Comparison of ENCODE assay signal across 9 cellular contexts in genomic region chr10:4121531-4122380, GRCh38.
A peak's percentile ranks its signal among the peaks of the same experiment; 100 is the strongest.
DNase-seq lines count a peak whose midpoint lies in the region; ATAC-seq, FAIRE-seq and TF ChIP-seq lines count a peak whose summit lies in the region.
"Had no signal": no experiment of that assay in that cellular context is flagged by ENCODE, and none has a peak within 500 bp of the region (broad histone marks: within the 10 kb centered on the region; RNA-seq: fewer than 3 reads in every experiment).

No MANE protein-coding gene starts in this region.

- ATAC-seq in right lobe of liver, result peak; percentile 49 to 61 (median 56)
- no peak for ATAC-seq in HepG2
- ATAC-seq in HG02973 (IDR thresholded peaks at IDR 0.05; ENCODE audit: unreplicated experiment), result peak; percentile 64
- ATAC-seq in HG03342 (IDR thresholded peaks at IDR 0.05; ENCODE audit: unreplicated experiment), result no peak

- TF ChIP-seq EP300 in HepG2 (IDR thresholded peaks at IDR 0.05; ENCODE audit: low read depth in 2 of 2, low read length in 2 of 2) (no peak), HepG2 (CRISPR knock-in tag; IDR thresholded peaks at IDR 0.05; ENCODE audit: borderline replicate concordance) (no peak), transverse colon (IDR thresholded peaks at IDR 0.05; ENCODE audit: low read depth) (no peak)

- peaks cover 16% of the 10 kb centered on the region for H3K4me1 Mint-ChIP-seq in activated T-helper 2 cell treated with anti-CD3 and anti-CD28 coated beads, Interferon-gamma antibody, Interleukin-2, Interleukin-4, amounts not matched to agents 10 μg/mL and 5 μg/mL and 100 μg/mL, durations not matched to agents 14 hours and 24 hours and 36 hours (ENCODE audit: low read depth)

- TF ChIP-seq RAD21 in HepG2 (CRISPR knock-in tag; IDR thresholded peaks at IDR 0.05), result no peak

- H3K27me3 ChIP-seq in right lobe of liver, result no peaks in the 10 kb centered on the region
- H3K27me3 ChIP-seq in HepG2 (ENCODE audit: control insufficient read depth in 1 of 2, insufficient read depth in 2 of 2, low read length in 2 of 2), result no peaks in the 10 kb centered on the region
- no peaks in the 10 kb centered on the region for H3K27me3 ChIP-seq in transverse colon

- CTCF ChIA-PET in HepG2 (lab: Yijun Ruan, JAX; ENCODE audit: low intra/inter-chr PET ratio, low total read pairs), result no interaction called here

- peak overlapping the region; percentile 16 for H3K27ac Mint-ChIP-seq in activated T-helper 2 cell treated with anti-CD3 and anti-CD28 coated beads, Interferon-gamma antibody, Interleukin-2, Interleukin-4, amounts not matched to agents 10 μg/mL and 5 μg/mL and 100 μg/mL, durations not matched to agents 14 hours and 24 hours and 36 hours

- WGBS in right lobe of liver (ENCODE audit: insufficient coverage, low coverage, low lambda C conversion rate, missing lambda C conversion rate), result 41% methylated on average over 14 of the region's 14 CpGs
- whole genome bisulfite sequencing in HepG2 (ENCODE audit: low lambda C conversion rate), result 50% methylated on average over 13 of the region's 14 CpGs
- 52 to 57% methylated on average over 12 to 14 of the region's 14 CpGs for WGBS in transverse colon (ENCODE audit: low coverage in 1 of 2), 2 donors

- POLR2A ChIA-PET in HepG2 (lab: Yijun Ruan, JAX), result no interaction called here

- BruUV-seq in HepG2 (replicated peaks; lab: Mats Ljungman, UMichigan), result no TSS peak

- H3K27ac ChIP-seq in right lobe of liver (peak overlapping the region in 2 of 3 donors; percentile 29 to 53), HepG2 (ENCODE audit: extremely low read length, insufficient read depth, low read length) (no peak overlapping the region), transverse colon (peak overlapping the region; percentile 16 to 42 (median 28))
- H3K27ac ChIP-seq: C4-2B had no signal

- no peak for FAIRE-seq in HepG2 (lab: Jason Lieb, UNC)

- no peaks in the 10 kb centered on the region for H3K79me2 ChIP-seq in HepG2 (ENCODE audit: insufficient read depth, low read length)

- peaks cover 12% of the 10 kb centered on the region for H3K36me3 Mint-ChIP-seq in activated T-helper 2 cell treated with anti-CD3 and anti-CD28 coated beads, Interferon-gamma antibody, Interleukin-2, Interleukin-4, amounts not matched to agents 10 μg/mL and 5 μg/mL and 100 μg/mL, durations not matched to agents 14 hours and 24 hours and 36 hours (ENCODE audit: low read depth)

- H3K9me3 Mint-ChIP-seq in activated T-helper 2 cell treated with anti-CD3 and anti-CD28 coated beads, Interferon-gamma antibody, Interleukin-2, Interleukin-4, amounts not matched to agents 10 μg/mL and 5 μg/mL and 100 μg/mL, durations not matched to agents 14 hours and 24 hours and 36 hours, result peaks cover 24% of the 10 kb centered on the region

- H3K9me3 ChIP-seq in right lobe of liver (peaks cover 0 to 3% (median 0%) of the 10 kb centered on the region in 4 donors), HepG2 (ENCODE audit: low read length) (peaks cover 12% of the 10 kb centered on the region), transverse colon (peaks cover 0 to 4% of the 10 kb centered on the region in 2 donors)

- no peak overlapping the region for H3K9ac ChIP-seq in HepG2 (ENCODE audit: insufficient read depth, low read depth, low read length)

- DNase-seq in right lobe of liver, result no peak
- no peak for DNase-seq in HepG2 (ENCODE audit: low spot score)
- DNase-seq in activated T-helper 2 cell treated with anti-CD3 and anti-CD28 coated beads, Interferon-gamma antibody, Interleukin-2, Interleukin-4, amounts not matched to agents 10 μg/mL and 5 μg/mL and 100 μg/mL, durations not matched to agents 14 hours and 24 hours and 36 hours (ENCODE audit: low spot score), result no peak
- DNase-seq in transverse colon, result peak; percentile 32
- DNase-seq in KBM-7, result no peak
- no peak for DNase-seq in NCI-H2227 (lab: John Stamatoyannopoulos, UW; ENCODE audit: unreplicated experiment)

- intact Hi-C loops in right lobe of liver (cut with DNase I) (no loop called here), HepG2 (cut with micrococcal nuclease; ENCODE audit: unreplicated experiment) (no loop called here), transverse colon (cut with DNase I; ENCODE audit: low total_unique reads) (no loop called here)
- intact Hi-C loops in activated T-helper 2 cell treated with anti-CD3 and anti-CD28 coated beads, Interferon-gamma antibody, Interleukin-2, Interleukin-4, amounts not matched to agents 10 μg/mL and 5 μg/mL and 100 μg/mL, durations not matched to agents 14 hours and 24 hours and 36 hours (cut with micrococcal nuclease), result no loop called here

- H3K36me3 ChIP-seq in right lobe of liver (no peaks in the 10 kb centered on the region), HepG2 (replicated peaks in 1 of 2; ENCODE audit: control insufficient read depth in 1 of 2, insufficient read depth in 2 of 2, low read length in 2 of 2) (no peaks in the 10 kb centered on the region), transverse colon (no peaks in the 10 kb centered on the region)

- no peaks in the 10 kb centered on the region for H4K20me1 ChIP-seq in HepG2 (ENCODE audit: insufficient read depth, low read length)

- no peak overlapping the region for H3K4me3 Mint-ChIP-seq in activated T-helper 2 cell treated with anti-CD3 and anti-CD28 coated beads, Interferon-gamma antibody, Interleukin-2, Interleukin-4, amounts not matched to agents 10 μg/mL and 5 μg/mL and 100 μg/mL, durations not matched to agents 14 hours and 24 hours and 36 hours (ENCODE audit: low read depth)

- H3K4me2 ChIP-seq in HepG2 (ENCODE audit: low read depth, low read length), result no peak overlapping the region

- peak overlapping the region in 1 of 3 donors; percentile 19 for H3K4me3 ChIP-seq in right lobe of liver
- no peak overlapping the region for H3K4me3 ChIP-seq in HepG2 (replicated peaks in 1 of 3; ENCODE audit: insufficient read depth in 1 of 3, low read depth in 2 of 3, low read length in 3 of 3)
- H3K4me3 ChIP-seq in transverse colon, result no peak overlapping the region

- peak; percentile 38 for TF ChIP-seq POLR2A in right lobe of liver (IDR thresholded peaks at IDR 0.05)
- TF ChIP-seq POLR2A in HepG2 (IDR thresholded peaks at IDR 0.05; ENCODE audit: insufficient read depth in 1 of 2, low read depth in 2 of 2, low read length in 2 of 2), result no peak
- TF ChIP-seq POLR2A in transverse colon (IDR thresholded peaks at IDR 0.05), result peak; percentile 34

- TF ChIP-seq CTCF in right lobe of liver (IDR thresholded peaks at IDR 0.05) (no peak), HepG2 (CRISPR knock-in tag; IDR thresholded peaks at IDR 0.05) (no peak), transverse colon (IDR thresholded peaks at IDR 0.05) (no peak)

- no peak overlapping the region for H2AFZ ChIP-seq in HepG2 (ENCODE audit: low read length)

- no peaks in the 10 kb centered on the region for H3K4me1 ChIP-seq in right lobe of liver
- H3K4me1 ChIP-seq in HepG2 (ENCODE audit: insufficient read depth, low read length), result no peaks in the 10 kb centered on the region
- H3K4me1 ChIP-seq in transverse colon, result peaks cover 0 to 5% (median 0%) of the 10 kb centered on the region in 4 donors

- in situ Hi-C loops in HepG2 (cut with HindIII; ENCODE audit: extremely low pct_ligation_motif_present, low pct_unique_long_range_greater_than_20kb), result no loop called here
- in situ Hi-C loops in transverse colon (cut with MboI; ENCODE audit: low pct_ligation_motif_present in 1 of 4, low pct_unique_long_range_greater_than_20kb in 1 of 4, low sequenced_read_pairs in 3 of 4), result no loop called here
- in situ Hi-C loops in KBM-7 (cut with MboI; ENCODE audit: low pct_unique_long_range_greater_than_20kb, low sequenced_read_pairs), result no loop called here

- H3K27me3 Mint-ChIP-seq in activated T-helper 2 cell treated with anti-CD3 and anti-CD28 coated beads, Interferon-gamma antibody, Interleukin-2, Interleukin-4, amounts not matched to agents 10 μg/mL and 5 μg/mL and 100 μg/mL, durations not matched to agents 14 hours and 24 hours and 36 hours (ENCODE audit: low read depth), result peaks cover 7% of the 10 kb centered on the region

TF ChIP-seq in HepG2, 621 proteins besides CTCF, POLR2A, EP300 and RAD21 (continues in another document):
- no peak for TF ChIP-seq AKNA (CRISPR knock-in tag; IDR thresholded peaks at IDR 0.05; ENCODE audit: borderline replicate concordance)
- TF ChIP-seq MXD4 (CRISPR knock-in tag; IDR thresholded peaks at IDR 0.05), result no peak
- TF ChIP-seq ZNF251 (CRISPR knock-in tag; IDR thresholded peaks at IDR 0.05), result no peak

Comparison
In these comparisons a context has a peak if more than half of its experiments do, and no peak if none do; other contexts are left out.
1. ATAC-seq: peak in right lobe of liver (4 of 4) and HG02973 (single experiment); none in HepG2 (single experiment) and HG03342 (single experiment).
2. POLR2A ChIP-seq: peak in right lobe of liver (single experiment) and transverse colon (single experiment); none in HepG2 (0 of 2).